ENCODE assay signal across 15 cellular contexts in the genomic region with DNA sequence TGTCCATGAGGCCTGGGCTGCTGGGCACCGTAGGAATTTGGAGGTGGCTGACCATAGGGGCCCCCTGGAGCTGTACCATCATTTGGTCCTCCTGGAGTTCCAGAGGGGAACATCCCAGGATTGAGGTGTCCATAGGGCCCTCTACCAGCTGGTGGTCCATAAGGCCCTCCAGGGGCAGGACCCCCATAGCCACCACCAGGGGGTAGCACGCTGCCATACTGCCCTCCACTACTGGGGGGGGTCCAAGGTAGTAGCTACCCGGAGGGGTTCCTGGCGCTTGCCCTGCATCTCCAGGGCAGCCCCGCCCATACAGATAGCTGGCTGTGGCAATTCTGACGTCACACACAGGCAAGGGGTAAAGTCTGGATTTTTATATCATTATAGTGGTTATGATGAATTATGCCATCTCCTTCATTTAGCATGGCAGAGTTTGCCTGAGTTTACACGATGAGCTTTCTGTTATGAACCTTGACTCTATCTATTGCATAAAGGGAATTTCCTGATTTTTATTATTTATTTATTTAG. TPM values are rescaled to one million over a fixed set of nuclear protein-coding genes. Genes with fewer than 3 reads are reported as not detected.
A peak's percentile ranks its signal among the peaks of the same experiment; 100 is the strongest.
DNase-seq lines count a peak whose midpoint lies in the region; ATAC-seq and TF ChIP-seq lines count a peak whose summit lies in the region.
"Had no signal": no experiment of that assay in that cellular context is flagged by ENCODE, and none has a peak within 500 bp of the region (broad histone marks: within the 10 kb centered on the region; RNA-seq: fewer than 3 reads in every experiment).

No MANE protein-coding gene starts in this region.

- H3K4me3 ChIP-seq in BE2C (ENCODE audit: low read depth, low read length) (no peak overlapping the region), GM12864 (ENCODE audit: low read depth, low read length) (no peak overlapping the region), WERI-Rb-1 (ENCODE audit: low read depth, low read length) (no peak overlapping the region)
- H3K4me3 ChIP-seq in naive thymus-derived CD4-positive, alpha-beta T cell (ENCODE audit: low read length): no peak overlapping the region
- H3K4me3 ChIP-seq: left lung had no signal

- DNase-seq in BE2C: peak; percentile 23
- DNase-seq in GM12864 (ENCODE audit: low read depth): no peak
- no peak for DNase-seq in WERI-Rb-1
- no peak for DNase-seq in naive thymus-derived CD4-positive, alpha-beta T cell
- no peak for DNase-seq in SIG-M5 treated with dmso at 0.1 percent for 504 hours (lab: John Stamatoyannopoulos, UW; ENCODE audit: unreplicated experiment)
- no peak for DNase-seq in NCI-H1694 (lab: John Stamatoyannopoulos, UW)
- no peak for DNase-seq in NCI-H774 (lab: John Stamatoyannopoulos, UW)
- no peak for DNase-seq in GM03348 (ENCODE audit: low spot score)
- DNase-seq: amygdala, foreskin fibroblast, NCI-H748 treated with DMSO at 0.1 percent for 48 hours, RPMI8226, T-helper 1 cell had no signal

- H3K4me3 Mint-ChIP-seq in naive thymus-derived CD4-positive, alpha-beta T cell: no peak overlapping the region
- H3K4me3 Mint-ChIP-seq: IgD-negative memory B cell had no signal

- peaks cover 0 to 4% (median 0%) of the 10 kb centered on the region in 11 donors for H3K9me3 Mint-ChIP-seq in naive thymus-derived CD4-positive, alpha-beta T cell
- H3K9me3 Mint-ChIP-seq: IgD-negative memory B cell had no signal

- no peaks in the 10 kb centered on the region for H3K27me3 ChIP-seq in BE2C
- H3K27me3 ChIP-seq in WERI-Rb-1 (ENCODE audit: insufficient read depth, low read depth, severe bottlenecking): no peaks in the 10 kb centered on the region
- H3K27me3 ChIP-seq in naive thymus-derived CD4-positive, alpha-beta T cell (ENCODE audit: control insufficient read depth in 2 of 2, insufficient read depth in 2 of 2, low read length in 2 of 2): no peaks in the 10 kb centered on the region
- H3K27me3 ChIP-seq: left lung had no signal

- H3K9me3 ChIP-seq in BE2C: no peaks in the 10 kb centered on the region
- no peaks in the 10 kb centered on the region for H3K9me3 ChIP-seq in WERI-Rb-1 (ENCODE audit: severe bottlenecking)
- H3K9me3 ChIP-seq in naive thymus-derived CD4-positive, alpha-beta T cell (ENCODE audit: control insufficient read depth in 2 of 3, low read length in 3 of 3): no peaks in the 10 kb centered on the region
- H3K9me3 ChIP-seq: left lung had no signal

- POLR2A ChIA-PET in naive thymus-derived CD4-positive, alpha-beta T cell (lab: Charles Lee): interaction anchor here (6.2 kb wide), 1 partner anchor 13 kb away, joined by 84 read pairs; a partner anchor contains a TSS

- intact Hi-C loops in naive thymus-derived CD4-positive, alpha-beta T cell (cut with micrococcal nuclease): no loop called here

- peak; percentile 37; the same call in 1 of the 2 replicates for TF ChIP-seq CTCF in BE2C (IDR thresholded peaks at IDR 0.05; ENCODE audit: low read depth, low read length)
- TF ChIP-seq CTCF in GM12864 (IDR thresholded peaks at IDR 0.05; ENCODE audit: low read depth, low read length, missing control alignments): peak; percentile 17
- peak; percentile 47 for TF ChIP-seq CTCF in WERI-Rb-1 (IDR thresholded peaks at IDR 0.05; ENCODE audit: low read depth, low read length)

- H3K27me3 Mint-ChIP-seq in naive thymus-derived CD4-positive, alpha-beta T cell: no peaks in the 10 kb centered on the region
- H3K27me3 Mint-ChIP-seq: IgD-negative memory B cell had no signal

- no peak overlapping the region for H3K27ac ChIP-seq in WERI-Rb-1
- no peak overlapping the region for H3K27ac ChIP-seq in naive thymus-derived CD4-positive, alpha-beta T cell (ENCODE audit: low read depth, low read length)
- H3K27ac ChIP-seq: left lung had no signal

- H3K36me3 ChIP-seq in BE2C (peaks cover 72% of the 10 kb centered on the region), WERI-Rb-1 (peaks cover 97% of the 10 kb centered on the region)
- H3K36me3 ChIP-seq in naive thymus-derived CD4-positive, alpha-beta T cell (ENCODE audit: control insufficient read depth in 2 of 3, insufficient read depth in 3 of 3, low read length in 3 of 3): peaks cover 16 to 86% (median 40%) of the 10 kb centered on the region in 3 experiments

- CTCF ChIA-PET in naive thymus-derived CD4-positive, alpha-beta T cell (lab: Charles Lee): interaction anchor here (0.6 to 1.1 kb wide), 3 partner anchors 16 to 29 kb away, joined by 3 to 5 read pairs (median 3); no protein-coding TSS in a partner anchor

- H3K4me1 Mint-ChIP-seq in naive thymus-derived CD4-positive, alpha-beta T cell: peaks cover 20 to 67% (median 37%) of the 10 kb centered on the region in 7 donors

- no peak overlapping the region for H3K27ac Mint-ChIP-seq in naive thymus-derived CD4-positive, alpha-beta T cell

- no peaks in the 10 kb centered on the region for H3K4me1 ChIP-seq in BE2C
- H3K4me1 ChIP-seq in naive thymus-derived CD4-positive, alpha-beta T cell (ENCODE audit: control insufficient read depth in 2 of 2, insufficient read depth in 2 of 2, low read length in 2 of 2): peaks cover 0 to 20% of the 10 kb centered on the region in 2 donors
- H3K4me1 ChIP-seq: left lung had no signal

- ATAC-seq in naive thymus-derived CD4-positive, alpha-beta T cell: peak; percentile 49
- ATAC-seq: left lung had no signal

- H3K36me3 Mint-ChIP-seq in naive thymus-derived CD4-positive, alpha-beta T cell: peaks cover 9 to 53% (median 32%) of the 10 kb centered on the region in 5 donors

RNA-seq across cellular contexts. Expression of a gene that starts 13.2 kb away (rescaled TPM):
- 8.1 TPM for polyA plus RNA-seq in BE2C (2012; ENCODE audit: insufficient read depth, insufficient read length, low read depth)
- 100 to 1,000 TPM; 107 to 278 (median 268) TPM for total RNA-seq in naive thymus-derived CD4-positive, alpha-beta T cell
- polyA plus RNA-seq in naive thymus-derived CD4-positive, alpha-beta T cell: 10 to 100 TPM; 19.1 to 21.1 TPM

RNA-seq across cellular contexts. Expression of a gene that starts 34.8 kb away (rescaled TPM):
- 51.0 TPM for polyA plus RNA-seq in BE2C (2012; ENCODE audit: insufficient read depth, insufficient read length, low read depth)
- 10 to 100 TPM; 26.8 to 41.9 (median 32.5) TPM for total RNA-seq in naive thymus-derived CD4-positive, alpha-beta T cell
- polyA plus RNA-seq in naive thymus-derived CD4-positive, alpha-beta T cell: 1 to 10 TPM; 2.7 to 4.2 TPM
